Comparison of ENCODE assay signal across 1 cellular context in genomic region chr2:18855027-18855426, GRCh38.
TF ChIP-seq lines count a peak whose summit lies in the region.

No MANE protein-coding gene starts in this region.

TF ChIP-seq in WTC11, 78 proteins besides CTCF, POLR2A, EP300 and RAD21 (continued from another document):
- no peak for TF ChIP-seq CDX4 (CRISPR knock-in tag; IDR thresholded peaks at IDR 0.05; ENCODE audit: borderline replicate concordance)
- TF ChIP-seq ZNF416 (CRISPR knock-in tag; IDR thresholded peaks at IDR 0.05): no peak
- no peak for TF ChIP-seq PRRX2 (CRISPR knock-in tag; IDR thresholded peaks at IDR 0.05)
- TF ChIP-seq ATF6 (CRISPR knock-in tag; IDR thresholded peaks at IDR 0.05): no peak
- TF ChIP-seq SMAD4 (CRISPR knock-in tag; IDR thresholded peaks at IDR 0.05): no peak
- TF ChIP-seq AFF4 (CRISPR knock-in tag; IDR thresholded peaks at IDR 0.05; ENCODE audit: borderline replicate concordance): no peak
